1 cellular context compared by ENCODE assay signal in genomic region chr16:67537636-67538591, GRCh38.
TF ChIP-seq lines count a peak whose summit lies in the region.

No MANE protein-coding gene starts in this region.

TF ChIP-seq in HepG2, 621 proteins besides CTCF, POLR2A, EP300 and RAD21 (continued from another document and continues in another):
- TF ChIP-seq ZNF484 (CRISPR knock-in tag; IDR thresholded peaks at IDR 0.05; ENCODE audit: borderline replicate concordance, low read depth) (no peak), CREM (IDR thresholded peaks at IDR 0.05) (no peak), CREM (CRISPR knock-in tag; IDR thresholded peaks at IDR 0.05) (no peak), MXD3 (CRISPR knock-in tag; IDR thresholded peaks at IDR 0.05) (no peak), ZBTB8A (CRISPR knock-in tag; IDR thresholded peaks at IDR 0.05; ENCODE audit: borderline replicate concordance, low read depth) (0 out of 2 replicates have a peak, but pooled peaks have one; percentile 43), ZNF251 (CRISPR knock-in tag; IDR thresholded peaks at IDR 0.05) (no peak), KMT2A (CRISPR knock-in tag; IDR thresholded peaks at IDR 0.05) (no peak), ZNF253 (CRISPR knock-in tag; IDR thresholded peaks at IDR 0.05; ENCODE audit: borderline replicate concordance) (no peak), ZNF160 (CRISPR knock-in tag; IDR thresholded peaks at IDR 0.05) (no peak), ZNF275 (CRISPR knock-in tag; IDR thresholded peaks at IDR 0.05; ENCODE audit: borderline replicate concordance) (no peak), ATRX (CRISPR knock-in tag; IDR thresholded peaks at IDR 0.05; ENCODE audit: borderline replicate concordance) (no peak), LBX2 (CRISPR knock-in tag; IDR thresholded peaks at IDR 0.05; ENCODE audit: borderline replicate concordance) (no peak), ZBTB2 (CRISPR knock-in tag; IDR thresholded peaks at IDR 0.05; ENCODE audit: low read depth) (peak; percentile 74), ZNF263 (CRISPR knock-in tag; IDR thresholded peaks at IDR 0.05) (no peak), PRDM4 (CRISPR knock-in tag; IDR thresholded peaks at IDR 0.05; ENCODE audit: borderline replicate concordance) (no peak), ZBTB38 (CRISPR knock-in tag; IDR thresholded peaks at IDR 0.05) (no peak; the same call in 1 of the 2 replicates), SNRNP70 (IDR thresholded peaks at IDR 0.05; ENCODE audit: low read depth, low read length) (no peak), SOX6 (IDR thresholded peaks at IDR 0.05) (no peak), SOX6 (CRISPR knock-in tag; IDR thresholded peaks at IDR 0.05) (peak; percentile 34; the same call in 1 of the 2 replicates), ZNF44 (CRISPR knock-in tag; IDR thresholded peaks at IDR 0.05) (no peak), ZSCAN21 (CRISPR knock-in tag; IDR thresholded peaks at IDR 0.05; ENCODE audit: borderline replicate concordance) (no peak), ZNF333 (CRISPR knock-in tag; IDR thresholded peaks at IDR 0.05; ENCODE audit: borderline replicate concordance) (no peak), GATA4 (IDR thresholded peaks at IDR 0.05; ENCODE audit: borderline replicate concordance, low read depth) (no peak), XBP1 (CRISPR knock-in tag; IDR thresholded peaks at IDR 0.05) (no peak), HNF1A (IDR thresholded peaks at IDR 0.05; ENCODE audit: low read depth) (no peak), HNF1A (CRISPR knock-in tag; IDR thresholded peaks at IDR 0.05; ENCODE audit: borderline replicate concordance) (no peak), ZNF691 (CRISPR knock-in tag; IDR thresholded peaks at IDR 0.05; ENCODE audit: borderline replicate concordance, low read depth) (peak; percentile 53; the same call in 1 of the 2 replicates), FOXP1 (IDR thresholded peaks at IDR 0.05) (no peak), FOXP1 (CRISPR knock-in tag; IDR thresholded peaks at IDR 0.05) (no peak), DMTF1 (CRISPR knock-in tag; IDR thresholded peaks at IDR 0.05) (no peak), HCFC1 (IDR thresholded peaks at IDR 0.05; ENCODE audit: low read depth, low read length) (no peak), ZNF460 (CRISPR knock-in tag; IDR thresholded peaks at IDR 0.05; ENCODE audit: borderline replicate concordance) (no peak), RCOR2 (CRISPR knock-in tag; IDR thresholded peaks at IDR 0.05) (no peak), GATAD1 (CRISPR knock-in tag; IDR thresholded peaks at IDR 0.05) (0 out of 2 replicates have a peak, but pooled peaks have one; percentile 2), HOMEZ (CRISPR knock-in tag; IDR thresholded peaks at IDR 0.05; ENCODE audit: low read depth) (no peak), MLXIP (CRISPR knock-in tag; IDR thresholded peaks at IDR 0.05; ENCODE audit: borderline replicate concordance) (no peak), ZNF512 (CRISPR knock-in tag; IDR thresholded peaks at IDR 0.05) (no peak), ZNF784 (CRISPR knock-in tag; IDR thresholded peaks at IDR 0.05; ENCODE audit: borderline replicate concordance) (no peak), ZNF773 (CRISPR knock-in tag; IDR thresholded peaks at IDR 0.05; ENCODE audit: borderline replicate concordance) (no peak), CHCHD3 (CRISPR knock-in tag; IDR thresholded peaks at IDR 0.05) (no peak), PHF20 (CRISPR knock-in tag; IDR thresholded peaks at IDR 0.05) (no peak), ZBTB21 (CRISPR knock-in tag; IDR thresholded peaks at IDR 0.05) (no peak)
